In the genomic region with DNA sequence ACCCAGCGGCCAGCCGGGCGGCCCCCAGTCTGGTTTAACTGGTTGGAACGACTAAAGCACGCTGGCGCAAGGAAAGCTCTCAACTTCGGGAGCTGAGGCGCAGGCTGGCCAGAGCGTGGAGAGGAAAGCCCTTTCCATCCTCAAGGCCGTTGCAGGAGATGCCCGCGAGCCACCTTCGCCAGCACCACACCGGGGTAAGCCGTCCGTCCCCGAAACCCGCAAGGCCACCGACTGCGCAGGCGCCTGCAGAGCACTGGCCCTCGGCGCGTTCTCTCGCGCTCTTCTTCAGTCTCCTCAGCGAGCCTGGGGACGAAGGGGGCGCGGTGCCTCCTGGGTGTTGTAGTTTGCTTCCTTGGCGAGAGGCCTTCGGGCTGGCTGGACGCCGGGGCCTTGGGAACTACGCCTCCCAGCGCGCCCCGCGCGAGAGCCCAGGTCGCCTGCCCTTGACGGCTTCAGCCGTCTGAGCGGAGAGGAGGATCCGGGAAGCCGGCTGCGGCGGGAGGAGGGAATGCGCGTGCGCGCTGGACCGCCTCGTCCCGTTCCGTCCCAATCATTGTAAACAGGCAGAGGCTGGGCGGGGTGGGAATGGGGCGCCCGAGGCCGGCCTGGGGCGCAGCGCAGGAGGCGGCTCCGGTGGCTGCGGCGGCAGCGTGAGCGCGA, we compare ENCODE assay signal across 8 cellular contexts. TPM values are rescaled to one million over a fixed set of nuclear protein-coding genes. Genes with fewer than 3 reads are reported as not detected.
DNase-seq lines count a peak whose midpoint lies in the region; ATAC-seq and TF ChIP-seq lines count a peak whose summit lies in the region.

A gene (plus strand): TSS at position 531 of the 660 bp plus-strand sequence. CDS start 37,533 bp downstream, outside the sequence.

- peaks cover 0 to 18% (median 0%) of the 10 kb centered on the region in 9 donors for H3K36me3 ChIP-seq in heart right ventricle
- peaks cover 0 to 11% (median 7%) of the 10 kb centered on the region in 4 donors for H3K36me3 ChIP-seq in upper lobe of left lung

- TF ChIP-seq CTCF in GM13977 (IDR thresholded peaks at IDR 0.05; ENCODE audit: extremely low read depth, insufficient read depth, missing control alignments): peak; percentile 54
- peak in 4 of 9 donors; percentile 26 to 52 (median 50) for TF ChIP-seq CTCF in heart right ventricle (IDR thresholded peaks at IDR 0.05)
- peak in 2 of 6 experiments; percentile 22 to 58 for TF ChIP-seq CTCF in upper lobe of left lung (IDR thresholded peaks at IDR 0.05)

- DNase-seq in GM13977 (ENCODE audit: low spot score): peak; percentile 97
- peak; percentile 100 for DNase-seq in NCI-H146 (lab: John Stamatoyannopoulos, UW)
- DNase-seq in amniotic stem cell (lab: John Stamatoyannopoulos, UW): peak; percentile 98
- DNase-seq in heart right ventricle: peak; percentile 99 to 100
- peak; percentile 99 to 100 (median 100) for DNase-seq in posterior cingulate gyrus
- peak; percentile 100 for DNase-seq in upper lobe of left lung

- H3K27ac ChIP-seq in heart right ventricle (peak within 1 kb of the TSS; percentile 81 to 97 (median 93)), upper lobe of left lung (peak within 1 kb of the TSS; percentile 88 to 98 (median 94))

- H3K27me3 Mint-ChIP-seq in T-helper 1 cell treated with Interleukin-12 subunit alpha and Interleukin-12 subunit beta and Interleukin-4 antibody, amounts not matched to agents 30 μg/mL and 1 μg/mL, for 36 hours (ENCODE audit: low read depth): peaks cover 7% of the 10 kb centered on the region

- intact Hi-C loops in heart right ventricle (cut with DNase I) (loop anchor here in 4 of 10 donors (2.0 to 10.0 kb wide), 5 partner anchors 60 to 373 kb away; a partner anchor contains a TSS), posterior cingulate gyrus (cut with DNase I) (loop anchor here (2.0 to 5.0 kb wide), 2 partner anchors 137 to 140 kb away; a partner anchor contains a TSS)

- peak within 1 kb of the TSS; percentile 92 for H3K4me3 Mint-ChIP-seq in T-helper 1 cell treated with Interleukin-12 subunit alpha and Interleukin-12 subunit beta and Interleukin-4 antibody, amounts not matched to agents 30 μg/mL and 1 μg/mL, for 36 hours

- H3K27me3 ChIP-seq in heart right ventricle (no peaks in the 10 kb centered on the region), upper lobe of left lung (no peaks in the 10 kb centered on the region)

- H3K9me3 ChIP-seq in heart right ventricle (peaks cover 0 to 4% (median 0%) of the 10 kb centered on the region in 11 donors), upper lobe of left lung (peaks cover 0 to 6% (median 0%) of the 10 kb centered on the region in 4 donors)

- no peaks in the 10 kb centered on the region for H3K9me3 Mint-ChIP-seq in T-helper 1 cell treated with Interleukin-12 subunit alpha and Interleukin-12 subunit beta and Interleukin-4 antibody, amounts not matched to agents 30 μg/mL and 1 μg/mL, for 36 hours

- TF ChIP-seq EP300 in upper lobe of left lung (IDR thresholded peaks at IDR 0.05): peak in 1 of 4 donors; percentile 62

- H3K4me3 ChIP-seq in heart right ventricle (peak within 1 kb of the TSS; percentile 63 to 98 (median 92)), upper lobe of left lung (peak within 1 kb of the TSS; percentile 58 to 98 (median 94))

- ATAC-seq in HG02870 (IDR thresholded peaks at IDR 0.05; ENCODE audit: unreplicated experiment): peak; percentile 92
- ATAC-seq in heart right ventricle: peak; percentile 97 to 100 (median 99)
- peak; percentile 99 to 100 for ATAC-seq in upper lobe of left lung (ENCODE audit: low FRiP score in 2 of 2)

- H3K36me3 Mint-ChIP-seq in T-helper 1 cell treated with Interleukin-12 subunit alpha and Interleukin-12 subunit beta and Interleukin-4 antibody, amounts not matched to agents 30 μg/mL and 1 μg/mL, for 36 hours (ENCODE audit: low read depth): peaks cover 10% of the 10 kb centered on the region

- H3K4me1 ChIP-seq in heart right ventricle (peaks cover 0 to 29% (median 22%) of the 10 kb centered on the region in 9 donors), upper lobe of left lung (peaks cover 9 to 23% (median 12%) of the 10 kb centered on the region in 4 donors)

- peaks cover 18% of the 10 kb centered on the region for H3K4me1 Mint-ChIP-seq in T-helper 1 cell treated with Interleukin-12 subunit alpha and Interleukin-12 subunit beta and Interleukin-4 antibody, amounts not matched to agents 30 μg/mL and 1 μg/mL, for 36 hours (ENCODE audit: low read depth)

- WGBS in heart right ventricle, 2 donors: 0 to 1% methylated on average over 69 of the region's 69 CpGs
- WGBS in upper lobe of left lung, 2 donors: 0% methylated on average over 8 to 57 of the region's 69 CpGs

- H3K27ac Mint-ChIP-seq in T-helper 1 cell treated with Interleukin-12 subunit alpha and Interleukin-12 subunit beta and Interleukin-4 antibody, amounts not matched to agents 30 μg/mL and 1 μg/mL, for 36 hours: peak within 1 kb of the TSS; percentile 90

- in situ Hi-C loops in GM13977 (cut with MboI; ENCODE audit: low pct_unique_long_range_greater_than_20kb, low sequenced_read_pairs, unreplicated experiment): no loop called here

- TF ChIP-seq POLR2A in upper lobe of left lung (IDR thresholded peaks at IDR 0.05): peak in 3 of 4 donors; percentile 33 to 92 (median 81)

RNA-seq across cellular contexts. Expression of the gene that starts here (rescaled TPM):
- total RNA-seq in heart right ventricle (10 to 100 TPM; 39.3 to 53.8 (median 41.8) TPM), upper lobe of left lung (10 to 100 TPM; 39.8 to 82.6 (median 57.6) TPM)
- 10 to 100 TPM; 23.1 to 29.9 TPM for polyA plus RNA-seq in heart right ventricle

Comparison
In these comparisons a context has a peak if more than half of its experiments do, and no peak if none do; other contexts are left out.
1. Peak in every context shown above with its lines: DNase-seq, ATAC-seq, H3K4me3 ChIP-seq and H3K27ac ChIP-seq.